ENCODE assay signal across 13 cellular contexts in the genomic region with DNA sequence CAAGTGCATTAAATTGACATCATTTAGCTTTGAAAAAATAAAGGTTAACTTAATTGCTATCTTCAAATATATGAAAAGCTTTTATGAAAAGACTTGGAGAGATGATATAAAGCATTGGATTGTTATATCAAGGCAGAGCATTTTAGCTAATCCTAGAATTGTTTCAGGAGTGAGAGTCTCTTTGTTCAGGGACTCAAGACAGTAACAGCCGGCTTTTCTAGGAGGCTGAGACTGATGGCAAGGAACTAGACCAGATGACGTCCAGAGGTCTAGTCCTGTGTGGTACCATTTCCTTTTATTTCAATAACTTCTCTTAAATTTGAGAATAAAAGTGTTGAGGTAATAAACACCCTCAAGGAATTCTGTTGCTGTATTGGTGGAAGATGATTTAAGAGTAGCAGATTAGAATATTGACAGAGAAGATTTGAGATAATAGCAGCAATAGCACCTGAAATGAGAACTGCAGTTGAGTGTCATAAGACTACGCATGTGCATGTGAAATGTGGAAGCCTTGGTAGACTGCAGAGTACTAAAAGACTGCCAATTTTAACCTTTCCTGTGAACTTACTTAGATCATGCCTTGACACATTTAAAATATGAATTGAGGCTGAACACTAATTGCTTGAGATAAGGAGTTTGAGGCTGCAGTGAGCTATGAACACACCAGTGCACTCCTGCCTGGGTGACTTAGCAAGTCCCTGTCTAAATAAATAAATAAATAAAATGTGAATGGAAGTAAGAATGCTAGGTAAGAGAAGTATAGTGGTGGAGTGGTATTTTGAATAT.
"Had no signal": no experiment of that assay in that cellular context is flagged by ENCODE, and none has a peak within 500 bp of the region (broad histone marks: within the 10 kb centered on the region; RNA-seq: fewer than 3 reads in every experiment).

No MANE protein-coding gene starts in this region.

- H3K4me3 ChIP-seq: breast epithelium, heart left ventricle, lung, mucosa of descending colon, testis had no signal

- ATAC-seq: heart left ventricle; mucosa of descending colon; stimulated activated naive CD8-positive, alpha-beta T cell treated with anti-CD3 and anti-CD28 coated beads, Interleukin-15, amount 100 ng/mL, for 72 hours had no signal

- H3K27me3 Mint-ChIP-seq: activated CD4-positive, alpha-beta memory T cell treated with anti-CD3 and anti-CD28 coated beads, Interleukin-2, amount 10 ng/mL, durations not matched to agents 7 days and 5 days; stimulated activated naive CD8-positive, alpha-beta T cell treated with anti-CD3 and anti-CD28 coated beads, Interleukin-15, amount 100 ng/mL, for 72 hours had no signal

- H3K4me1 Mint-ChIP-seq: activated CD4-positive, alpha-beta memory T cell treated with anti-CD3 and anti-CD28 coated beads, Interleukin-2, amount 10 ng/mL, durations not matched to agents 7 days and 5 days; stimulated activated naive CD8-positive, alpha-beta T cell treated with anti-CD3 and anti-CD28 coated beads, Interleukin-15, amount 100 ng/mL, for 72 hours had no signal

- H3K27me3 ChIP-seq: breast epithelium, heart left ventricle, testis had no signal

- H3K4me3 Mint-ChIP-seq: activated CD4-positive, alpha-beta memory T cell treated with anti-CD3 and anti-CD28 coated beads, Interleukin-2, amount 10 ng/mL, durations not matched to agents 7 days and 5 days; nephron; stimulated activated naive CD8-positive, alpha-beta T cell treated with anti-CD3 and anti-CD28 coated beads, Interleukin-15, amount 100 ng/mL, for 72 hours; T-helper 2 cell treated with Interferon-gamma antibody and Interleukin-4, amounts not matched to agents 5 μg/mL and 100 μg/mL, for 36 hours had no signal

- DNase-seq: activated CD4-positive, alpha-beta memory T cell treated with anti-CD3 and anti-CD28 coated beads, Interleukin-2, amount 10 ng/mL, durations not matched to agents 7 days and 5 days; aorta; heart left ventricle; left colon; mucosa of descending colon; stimulated activated CD4-positive, alpha-beta T cell treated with anti-CD3 and anti-CD28 coated beads, Interleukin-4, amount 100 ng/mL, for 1 hour; stimulated activated CD8-positive, alpha-beta memory T cell treated with anti-CD3 and anti-CD28 coated beads, Interleukin-4, amount 100 ng/mL, for 48 hours; stimulated activated naive CD8-positive, alpha-beta T cell treated with anti-CD3 and anti-CD28 coated beads, Interleukin-15, amount 100 ng/mL, for 72 hours; testis had no signal

- H3K4me1 ChIP-seq: breast epithelium, testis had no signal

- H3K27ac Mint-ChIP-seq: activated CD4-positive, alpha-beta memory T cell treated with anti-CD3 and anti-CD28 coated beads, Interleukin-2, amount 10 ng/mL, durations not matched to agents 7 days and 5 days; nephron; stimulated activated naive CD8-positive, alpha-beta T cell treated with anti-CD3 and anti-CD28 coated beads, Interleukin-15, amount 100 ng/mL, for 72 hours; T-helper 2 cell treated with Interferon-gamma antibody and Interleukin-4, amounts not matched to agents 5 μg/mL and 100 μg/mL, for 36 hours had no signal

- H3K9me3 Mint-ChIP-seq: activated CD4-positive, alpha-beta memory T cell treated with anti-CD3 and anti-CD28 coated beads, Interleukin-2, amount 10 ng/mL, durations not matched to agents 7 days and 5 days; nephron; stimulated activated naive CD8-positive, alpha-beta T cell treated with anti-CD3 and anti-CD28 coated beads, Interleukin-15, amount 100 ng/mL, for 72 hours; T-helper 2 cell treated with Interferon-gamma antibody and Interleukin-4, amounts not matched to agents 5 μg/mL and 100 μg/mL, for 36 hours had no signal

- H3K27ac ChIP-seq: breast epithelium, heart left ventricle, testis had no signal

- H3K9me3 ChIP-seq: breast epithelium, heart left ventricle, mucosa of descending colon, testis had no signal

- H3K36me3 ChIP-seq: breast epithelium had no signal
